In genomic region chr2:241315183-241315878, GRCh38 we compare ENCODE assay signal across 1 cellular context.
TF ChIP-seq lines count a peak whose summit lies in the region.

Gene HDLBP, minus strand, starts transcription at chr2:241315672. Its CDS starts 48,803 bp downstream, at chr2:241266869.

TF ChIP-seq in K562, 482 proteins besides CTCF, POLR2A, EP300 and RAD21 (continued from another document and continues in another):
- TF ChIP-seq ZHX1 (conservative IDR thresholded peaks at IDR 0.05; ENCODE audit: low read length) (no peak), CC2D1A (IDR thresholded peaks at IDR 0.05) (peak; percentile 52; the same call in 1 of the 2 replicates), GTF2E2 (tag; IDR thresholded peaks at IDR 0.05) (peak; percentile 65; the same call in 1 of the 2 replicates), HNRNPK (IDR thresholded peaks at IDR 0.05; ENCODE audit: low read depth, low read length, poor library complexity, severe bottlenecking) (no peak), IFI16 (CRISPR knock-in tag; IDR thresholded peaks at IDR 0.05) (no peak), YY1 (IDR thresholded peaks at IDR 0.05; ENCODE audit: borderline replicate concordance in 1 of 3, control insufficient read depth in 1 of 3, extremely low read depth in 1 of 3, insufficient read depth in 3 of 3, insufficient read length in 1 of 3, insufficient replicate concordance in 2 of 3, low read depth in 1 of 3, low read length in 2 of 3) (peak; percentile 91 to 97 (median 95)), PCBP2 (IDR thresholded peaks at IDR 0.05; ENCODE audit: low read depth, low read length, poor library complexity, severe bottlenecking) (peak; percentile 29), ZNF639 (CRISPR knock-in tag; conservative IDR thresholded peaks at IDR 0.05 in 1 of 2, IDR thresholded peaks at IDR 0.05 in 1 of 2) (peak in 1 of 2 experiments; percentile 5; a peak in 1 of 4 replicates), RCOR1 (IDR thresholded peaks at IDR 0.05; ENCODE audit: borderline replicate concordance in 1 of 2, low read depth in 2 of 2, low read length in 2 of 2) (no peak), ZNF282 (CRISPR knock-in tag; IDR thresholded peaks at IDR 0.05) (no peak), HMGN3 (IDR thresholded peaks at IDR 0.05; ENCODE audit: borderline replicate concordance, extremely low read depth, insufficient read length, low read depth, low read length) (peak; percentile 25), SMAD1 (IDR thresholded peaks at IDR 0.05; ENCODE audit: low read depth, low read length, partially characterized antibody) (no peak), CREB1 (IDR thresholded peaks at IDR 0.05) (peak; percentile 88), CREB1 (CRISPR knock-in tag; IDR thresholded peaks at IDR 0.05) (peak; percentile 72), E2F3 (CRISPR knock-in tag; IDR thresholded peaks at IDR 0.05) (peak; percentile 47; the same call in 1 of the 2 replicates), ZNF561 (CRISPR knock-in tag; conservative IDR thresholded peaks at IDR 0.05) (no peak), RBM25 (IDR thresholded peaks at IDR 0.05; ENCODE audit: low read depth, low read length, severe bottlenecking) (peak; percentile 94), ZNF280A (IDR thresholded peaks at IDR 0.05; ENCODE audit: low read depth, partially characterized antibody) (no peak), THRA (IDR thresholded peaks at IDR 0.05) (no peak), PRMT5 (CRISPR knock-in tag; IDR thresholded peaks at IDR 0.05) (no peak), POLR3A (IDR thresholded peaks at IDR 0.05; ENCODE audit: borderline replicate concordance, extremely low read depth, insufficient read depth, insufficient read length) (no peak), MGA (IDR thresholded peaks at IDR 0.05) (no peak; the same call in none of the 2 replicates), USF1 (CRISPR knock-in tag; IDR thresholded peaks at IDR 0.05) (peak; percentile 98), EGR1 (conservative IDR thresholded peaks at IDR 0.05) (peak; percentile 67), ARNT (IDR thresholded peaks at IDR 0.05) (peak in 1 of 2 experiments; percentile 65; a peak in 1 of 4 replicates), NR2C1 (IDR thresholded peaks at IDR 0.05) (peak; percentile 85), NR2C1 (tag; IDR thresholded peaks at IDR 0.05) (peak; percentile 90), CEBPG (CRISPR knock-in tag; IDR thresholded peaks at IDR 0.05) (peak; percentile 88), CEBPG (tag; conservative IDR thresholded peaks at IDR 0.05 in 1 of 2, IDR thresholded peaks at IDR 0.05 in 1 of 2) (peak; percentile 96 to 98), POLR2AphosphoS2 (IDR thresholded peaks at IDR 0.05; ENCODE audit: low read length) (no peak; the same call in 1 of the 2 replicates)
